ENCODE assay signal across 12 cellular contexts in genomic region chr1:8763888-8764287, GRCh38. TPM values are rescaled to one million over a fixed set of nuclear protein-coding genes. Genes with fewer than 3 reads are reported as not detected.
DNase-seq lines count a peak whose midpoint lies in the region; ATAC-seq and TF ChIP-seq lines count a peak whose summit lies in the region.
"Had no signal": no experiment of that assay in that cellular context is flagged by ENCODE, and none has a peak within 500 bp of the region (broad histone marks: within the 10 kb centered on the region; RNA-seq: fewer than 3 reads in every experiment).

No MANE protein-coding gene starts in this region.

- peaks cover 13% of the 10 kb centered on the region for H3K4me1 ChIP-seq in OCI-LY3 (ENCODE audit: low read length)

- POLR2A ChIA-PET in GM10248 (lab: Yijun Ruan, JAX): no interaction called here

- TF ChIP-seq CTCF in GM10248 (IDR thresholded peaks at IDR 0.05; ENCODE audit: control extremely low read depth, extremely low read depth, low read depth, missing control alignments) (peak; percentile 18), OCI-LY3 (IDR thresholded peaks at IDR 0.05; ENCODE audit: low read depth, low read length) (no peak)

- H3K27ac ChIP-seq in OCI-LY3 (ENCODE audit: low read length): no peak overlapping the region
- H3K27ac ChIP-seq: PC-9 had no signal

- no peaks in the 10 kb centered on the region for H3K27me3 ChIP-seq in OCI-LY3 (ENCODE audit: low read depth, low read length)
- H3K27me3 ChIP-seq: adrenal gland had no signal

- H3K36me3 Mint-ChIP-seq in immature natural killer cell: peaks cover 0 to 5% (median 4%) of the 10 kb centered on the region in 3 donors

- H2AFZ ChIP-seq in OCI-LY3 (ENCODE audit: low read depth, low read length): no peak overlapping the region
- H2AFZ ChIP-seq: PC-9 had no signal

- CTCF ChIA-PET in GM10248 (lab: Yijun Ruan, JAX): interaction anchor here (0.8 to 2.8 kb wide), 6 partner anchors 11 to 85 kb away, joined by 3 to 9 read pairs (median 3); no protein-coding TSS in a partner anchor

- no peaks in the 10 kb centered on the region; the same call in 1 of the 2 replicates for H4K20me1 ChIP-seq in OCI-LY3 (ENCODE audit: insufficient read depth, low read length)

- no peaks in the 10 kb centered on the region for H3K9me3 Mint-ChIP-seq in immature natural killer cell
- H3K9me3 Mint-ChIP-seq: activated CD4-positive, alpha-beta T cell treated with anti-CD3 and anti-CD28 coated beads, Interleukin-2, amount 10 ng/mL, durations not matched to agents 7 days and 5 days had no signal

- peak; percentile 42 for DNase-seq in GM10248 (ENCODE audit: extremely low spot score)
- peak; percentile 30 for DNase-seq in iris pigment epithelial cell (ENCODE audit: low read depth)
- no peak for DNase-seq in AML-193 (lab: John Stamatoyannopoulos, UW)
- DNase-seq in immature natural killer cell: no peak
- no peak for DNase-seq in NCI-H1436 (lab: John Stamatoyannopoulos, UW)
- DNase-seq: activated CD4-positive, alpha-beta T cell treated with anti-CD3 and anti-CD28 coated beads, Interleukin-2, amount 10 ng/mL, durations not matched to agents 7 days and 5 days; adrenal gland; NCI-H1048; PC-9 had no signal

- no peaks in the 10 kb centered on the region for H3K9me3 ChIP-seq in OCI-LY3 (ENCODE audit: insufficient read depth, low read length)
- H3K9me3 ChIP-seq: adrenal gland had no signal

- H3K36me3 ChIP-seq in OCI-LY3 (replicated peaks; ENCODE audit: low read depth, low read length): no peaks in the 10 kb centered on the region
- H3K36me3 ChIP-seq: adrenal gland had no signal

- H3K9ac ChIP-seq in OCI-LY3 (ENCODE audit: low read length): no peak overlapping the region

- H3K79me2 ChIP-seq in OCI-LY3 (ENCODE audit: low read length): peaks cover 3% of the 10 kb centered on the region; the same call in 1 of the 2 replicates

- H3K27me3 Mint-ChIP-seq in immature natural killer cell (ENCODE audit: low read depth in 3 of 3): peaks cover 0 to 2% (median 0%) of the 10 kb centered on the region in 3 donors
- H3K27me3 Mint-ChIP-seq: activated CD4-positive, alpha-beta T cell treated with anti-CD3 and anti-CD28 coated beads, Interleukin-2, amount 10 ng/mL, durations not matched to agents 7 days and 5 days had no signal

- ATAC-seq in GM21447 (IDR thresholded peaks at IDR 0.05; ENCODE audit: unreplicated experiment) (peak; percentile 55), GM19452 (IDR thresholded peaks at IDR 0.05; ENCODE audit: unreplicated experiment) (no peak)

- H3K4me3 ChIP-seq in OCI-LY3 (ENCODE audit: low read length): 0 out of 2 replicates have a peak overlapping the region, but pooled peaks have one; percentile 18
- H3K4me3 ChIP-seq: adrenal gland, PC-9 had no signal

- H3K4me2 ChIP-seq in OCI-LY3 (ENCODE audit: low read length): peak overlapping the region; percentile 38; the same call in 1 of the 2 replicates
- H3K4me2 ChIP-seq: PC-9 had no signal

- H3K4me1 Mint-ChIP-seq in immature natural killer cell: peaks cover 18 to 39% of the 10 kb centered on the region in 2 donors

- H3K27ac Mint-ChIP-seq in immature natural killer cell: no peak overlapping the region
- H3K27ac Mint-ChIP-seq: activated CD4-positive, alpha-beta T cell treated with anti-CD3 and anti-CD28 coated beads, Interleukin-2, amount 10 ng/mL, durations not matched to agents 7 days and 5 days had no signal

- H3K4me3 Mint-ChIP-seq in immature natural killer cell: no peak overlapping the region
- H3K4me3 Mint-ChIP-seq: activated CD4-positive, alpha-beta T cell treated with anti-CD3 and anti-CD28 coated beads, Interleukin-2, amount 10 ng/mL, durations not matched to agents 7 days and 5 days had no signal

RNA-seq across cellular contexts. Expression of gene RERE, which starts 53.6 kb away (rescaled TPM):
- polyA plus RNA-seq in immature natural killer cell: 1 to 10 TPM; 3.8 to 5.9 (median 3.8) TPM

Comparison
In these comparisons a context has a peak if more than half of its experiments do, and no peak if none do; other contexts are left out.
1. DNase-seq: peak in GM10248 (single experiment) and iris pigment epithelial cell (single experiment); none in AML-193 (0 of 2), immature natural killer cell (0 of 3) and NCI-H1436 (single experiment).